12 cellular contexts compared by ENCODE assay signal in genomic region chr3:9800529-9800928, GRCh38. TPM values are rescaled to one million over a fixed set of nuclear protein-coding genes. Genes with fewer than 3 reads are reported as not detected.
DNase-seq lines count a peak whose midpoint lies in the region; ATAC-seq, FAIRE-seq and TF ChIP-seq lines count a peak whose summit lies in the region.
"Had no signal": no experiment of that assay in that cellular context is flagged by ENCODE, and none has a peak within 500 bp of the region (broad histone marks: within the 10 kb centered on the region; RNA-seq: fewer than 3 reads in every experiment).

No MANE protein-coding gene starts in this region.

- in situ Hi-C loops in GM12878 (cut with MboI) = no loop called here

- ATAC-seq in DND-41 (ENCODE audit: insufficient read depth, low read depth) = peak; percentile 48; the same call in 1 of the 3 replicates
- peak; percentile 58 for ATAC-seq in GM12878
- ATAC-seq: body of pancreas, right cardiac atrium had no signal

- TF ChIP-seq RAD21 in GM12878 (IDR thresholded peaks at IDR 0.05; ENCODE audit: insufficient read depth, low read depth, low read length) = no peak

- H3K27ac Mint-ChIP-seq in HFFc6 = no peak overlapping the region
- no peak overlapping the region for H3K27ac Mint-ChIP-seq in mesothelial cell of epicardium

- H2AFZ ChIP-seq in DND-41 (ENCODE audit: low read depth, low read length) = no peak overlapping the region
- H2AFZ ChIP-seq in GM12878 (ENCODE audit: control insufficient read depth, low read depth, low read length) = no peak overlapping the region

- no peak for DNase-seq in DND-41
- no peak for DNase-seq in HFFc6
- no peak for DNase-seq in GM12878 (ENCODE audit: low read depth, low spot score)
- DNase-seq in mesothelial cell of epicardium (ENCODE audit: low spot score in 2 of 2, unreplicated experiment in 2 of 2) = no peak
- no peak for DNase-seq in HT-29 (ENCODE audit: low spot score)
- DNase-seq in colonic mucosa = no peak
- DNase-seq in effector CD4-positive, alpha-beta T cell = no peak
- DNase-seq in stimulated activated CD4-positive, alpha-beta T cell treated with anti-CD3 and anti-CD28 coated beads, Interleukin-15, amount 100 ng/mL, for 24 hours = no peak
- DNase-seq: body of pancreas, NCI-H446 treated with DMSO at 0.1 percent for 48 hours, right cardiac atrium had no signal

- H3K36me3 Mint-ChIP-seq in HFFc6 (ENCODE audit: low read depth) (peaks cover 23% of the 10 kb centered on the region), mesothelial cell of epicardium (peaks cover 34% of the 10 kb centered on the region)

- SMC1A ChIA-PET in GM12878 (lab: Charles Lee; ENCODE audit: uncharacterized antibody, unreplicated experiment) = no interaction called here

- no peak for TF ChIP-seq POLR2A in GM12878 (IDR thresholded peaks at IDR 0.05; ENCODE audit: low read depth, low read length)

- no peak for FAIRE-seq in GM12878 (lab: Jason Lieb, UNC)
- FAIRE-seq: TTC549 had no signal

- H3K4me1 ChIP-seq in DND-41 (ENCODE audit: insufficient read depth, low read length) (0 out of 2 replicates have a peak, but pooled peaks cover 2% of the 10 kb centered on the region), GM12878 (ENCODE audit: control insufficient read depth, insufficient read depth, low read length) (no peaks in the 10 kb centered on the region), colonic mucosa (peaks cover 4% of the 10 kb centered on the region)
- H3K4me1 ChIP-seq: body of pancreas had no signal

- WGBS in GM12878 (ENCODE audit: insufficient coverage, insufficient replicate concordance, low lambda C conversion rate, missing lambda C conversion rate) = 89% methylated on average over 5 of the region's 5 CpGs

- CTCF ChIA-PET in GM12878 (lab: Yijun Ruan, JAX) = interaction anchor here (0.7 kb wide), 1 partner anchor 396 kb away, joined by 3 read pairs; no protein-coding TSS in a partner anchor

- POLR2A ChIA-PET in GM12878 (lab: Charles Lee) = interaction anchor here (0.7 kb wide), 1 partner anchor 322 kb away, joined by 3 read pairs; no protein-coding TSS in a partner anchor

- H3K4me1 Mint-ChIP-seq in HFFc6 (ENCODE audit: low read depth) = peaks cover 16% of the 10 kb centered on the region
- H3K4me1 Mint-ChIP-seq in mesothelial cell of epicardium = no peaks in the 10 kb centered on the region

- intact Hi-C loops in GM12878 (cut with micrococcal nuclease; ENCODE audit: unreplicated experiment) (no loop called here), colonic mucosa (cut with DNase I) (no loop called here)

- H3K9me3 ChIP-seq in DND-41 (ENCODE audit: insufficient read depth, low read length, severe bottlenecking) (no peaks in the 10 kb centered on the region), GM12878 (replicated peaks; ENCODE audit: control insufficient read depth, insufficient read depth, low read length) (no peaks in the 10 kb centered on the region), colonic mucosa (no peaks in the 10 kb centered on the region)
- H3K9me3 ChIP-seq: body of pancreas had no signal

- H3K9ac ChIP-seq in DND-41 (ENCODE audit: low read depth, low read length) (no peak overlapping the region), GM12878 (ENCODE audit: control insufficient read depth, insufficient read depth, low read length) (no peak overlapping the region), colonic mucosa (ENCODE audit: low read depth in 2 of 2, low read length in 2 of 2) (no peak overlapping the region)

- H3K27ac ChIP-seq in DND-41 (ENCODE audit: low read length) (no peak overlapping the region), GM12878 (ENCODE audit: control insufficient read depth, insufficient read depth) (no peak overlapping the region), colonic mucosa (no peak overlapping the region)
- H3K27ac ChIP-seq: body of pancreas had no signal

- peaks cover 81% of the 10 kb centered on the region for H3K36me3 ChIP-seq in DND-41 (ENCODE audit: insufficient read depth, low read length)
- H3K36me3 ChIP-seq in GM12878 (ENCODE audit: control insufficient read depth in 2 of 2, insufficient read depth in 2 of 2, low read length in 1 of 2) = peaks cover 40 to 59% of the 10 kb centered on the region in 2 experiments
- H3K36me3 ChIP-seq in colonic mucosa = peaks cover 52% of the 10 kb centered on the region

- H3K4me3 Mint-ChIP-seq in HFFc6 = no peak overlapping the region
- H3K4me3 Mint-ChIP-seq in mesothelial cell of epicardium = no peak overlapping the region

- RAD21 ChIA-PET in GM12878 (lab: Charles Lee; ENCODE audit: unreplicated experiment) = no interaction called here

- H3K27me3 Mint-ChIP-seq in HFFc6 (ENCODE audit: insufficient read depth) (peaks cover 4% of the 10 kb centered on the region; the same call in 1 of the 2 replicates), mesothelial cell of epicardium (ENCODE audit: low read depth) (no peaks in the 10 kb centered on the region)

- peaks cover 22% of the 10 kb centered on the region for H4K20me1 ChIP-seq in DND-41 (ENCODE audit: insufficient read depth, low read length)
- H4K20me1 ChIP-seq in GM12878 (ENCODE audit: control insufficient read depth, insufficient read depth) = peaks cover 6% of the 10 kb centered on the region

- H3K9me3 Mint-ChIP-seq in HFFc6 = no peaks in the 10 kb centered on the region
- no peaks in the 10 kb centered on the region for H3K9me3 Mint-ChIP-seq in mesothelial cell of epicardium

- peaks cover 24% of the 10 kb centered on the region for H3K79me2 ChIP-seq in DND-41 (ENCODE audit: insufficient read depth, low read length)
- H3K79me2 ChIP-seq in GM12878 (ENCODE audit: control insufficient read depth, insufficient read depth, low read length) = peaks cover 21% of the 10 kb centered on the region

- no peak for TF ChIP-seq EP300 in GM12878 (IDR thresholded peaks at IDR 0.05; ENCODE audit: borderline replicate concordance in 1 of 2, control insufficient read depth in 1 of 2, low read depth in 2 of 2, low read length in 2 of 2)

- no peak overlapping the region for H3K4me2 ChIP-seq in DND-41 (ENCODE audit: insufficient read depth, low read length)
- H3K4me2 ChIP-seq in GM12878 (ENCODE audit: control insufficient read depth, insufficient read depth) = no peak overlapping the region

- H3K27me3 ChIP-seq in DND-41 (ENCODE audit: insufficient read depth, low read length, poor library complexity) = no peaks in the 10 kb centered on the region
- no peaks in the 10 kb centered on the region for H3K27me3 ChIP-seq in GM12878 (replicated peaks in 1 of 2; ENCODE audit: control insufficient read depth in 2 of 2, insufficient read depth in 2 of 2, low read length in 1 of 2)
- no peaks in the 10 kb centered on the region for H3K27me3 ChIP-seq in colonic mucosa
- H3K27me3 ChIP-seq: body of pancreas had no signal

- H3K4me3 ChIP-seq in DND-41 (ENCODE audit: low read depth in 1 of 2, low read length in 2 of 2) (no peak overlapping the region), GM12878 (no peak overlapping the region), colonic mucosa (no peak overlapping the region)
- H3K4me3 ChIP-seq: body of pancreas had no signal

- no TSS peak for BruUV-seq in GM12878 (replicated peaks; lab: Mats Ljungman, UMichigan)

- TF ChIP-seq CTCF in DND-41 (IDR thresholded peaks at IDR 0.05; ENCODE audit: borderline replicate concordance, extremely low read depth, low read length, poor library complexity, severe bottlenecking) (peak; percentile 46), HFFc6 (IDR thresholded peaks at IDR 0.05) (peak; percentile 67), GM12878 (IDR thresholded peaks at IDR 0.05 in 2 of 3, conservative IDR thresholded peaks at IDR 0.05 in 1 of 3; ENCODE audit: control insufficient read depth in 2 of 3, extremely low read depth in 1 of 3, insufficient read depth in 1 of 3, low read depth in 3 of 3, low read length in 3 of 3) (peak in 2 of 3 experiments; percentile 16 to 21; a peak in 2 of 6 replicates), mesothelial cell of epicardium (IDR thresholded peaks at IDR 0.05; ENCODE audit: unreplicated experiment) (peak; percentile 39), colonic mucosa (IDR thresholded peaks at IDR 0.05) (no peak)

RNA-seq across cellular contexts. Expression of gene ARPC4, which starts 7.6 kb away (rescaled TPM):
- 100 to 1,000 TPM; 252 to 303 (median 266) TPM for total RNA-seq in HFFc6 (2021; fragmentation: NEBNext Ultra II Directional; extraction: Animal tissue kit (Norgen Biotek cat#: 25700))
- 176 and 182 TPM in 2 replicates for total RNA-seq in GM12878 (2013; cell fraction: nucleolus; rRNA removed)
- total RNA-seq in GM12878 (2014; rRNA removed) (329 and 354 TPM in 2 replicates), GM12878 (2014; rRNA removed; fragmentation: Illumina TruSeq; extraction: Trizol) (243 and 257 TPM in 2 replicates), GM12878 (2021) (274 and 277 TPM in 2 replicates), mesothelial cell of epicardium (128 to 138 TPM (median 131 TPM) in 3 replicates), colonic mucosa (100 to 1,000 TPM; 221 to 228 TPM)
- 159 TPM for polyA plus RNA-seq in GM12878 (2011; ENCODE audit: low read depth)
- polyA plus RNA-seq in GM12878 (2011; rRNA removed) (177 and 192 TPM in 2 replicates), GM12878 (2014; fragmentation: Illumina TruSeq; extraction: Trizol) (260 and 266 TPM in 2 replicates), GM12878 (2014; fragmentation: Nextera tagmentation; extraction: Ambion mirVana) (10 to 100 TPM; 42.0 to 55.9 TPM), GM12878 (2014; rRNA removed) (293 and 302 TPM in 2 replicates), GM12878 (2016; fragmentation: Nextera tagmentation; extraction: Ambion mirVana) (100 to 1,000 TPM; 313 to 326 TPM)
- polyA plus RNA-seq in GM12878 (2011; cell fraction: cytosol; rRNA removed) = 168 and 237 TPM in 2 replicates
- polyA plus RNA-seq in GM12878 (2011; cell fraction: nucleus; rRNA removed) = 109 and 131 TPM in 2 replicates
- polyA plus RNA-seq in GM12878 (2012) = 206 and 224 TPM in 2 replicates
- 174 and 234 TPM in 2 replicates for polyA minus RNA-seq in GM12878 (2011; rRNA and poly(A)+ RNA removed)
- 133 and 141 TPM in 2 replicates for polyA minus RNA-seq in GM12878 (2011; cell fraction: cytosol; rRNA and poly(A)+ RNA removed)
- 58.4 and 99.3 TPM in 2 replicates for polyA minus RNA-seq in GM12878 (2011; cell fraction: nucleus; rRNA and poly(A)+ RNA removed)
- 155 and 192 TPM in 2 replicates for total RNA-seq in HT-29 (2014; rRNA removed; shearing (Covaris generic))

RNA-seq across cellular contexts. Expression of gene TADA3, which starts 8.3 kb away (rescaled TPM):
- 10 to 100 TPM; 69.2 to 84.9 (median 77.0) TPM for total RNA-seq in HFFc6 (2021; fragmentation: NEBNext Ultra II Directional; extraction: Animal tissue kit (Norgen Biotek cat#: 25700))
- total RNA-seq in GM12878 (2013; cell fraction: nucleolus; rRNA removed) = 15.3 and 16.4 TPM in 2 replicates
- total RNA-seq in GM12878 (2014; rRNA removed) (61.6 and 71.2 TPM in 2 replicates), GM12878 (2014; rRNA removed; fragmentation: Illumina TruSeq; extraction: Trizol) (38.2 and 41.2 TPM in 2 replicates), GM12878 (2021) (50.5 and 52.2 TPM in 2 replicates), mesothelial cell of epicardium (67.2 to 71.0 TPM (median 69.8 TPM) in 3 replicates), colonic mucosa (10 to 100 TPM; 60.1 to 66.4 TPM)
- 16.9 TPM for polyA plus RNA-seq in GM12878 (2011; ENCODE audit: low read depth)
- polyA plus RNA-seq in GM12878 (2011; rRNA removed) (19.6 and 33.6 TPM in 2 replicates), GM12878 (2014; fragmentation: Illumina TruSeq; extraction: Trizol) (26.0 and 49.8 TPM in 2 replicates), GM12878 (2014; fragmentation: Nextera tagmentation; extraction: Ambion mirVana) (1 to 10 TPM; 2.6 to 9.0 TPM), GM12878 (2014; rRNA removed) (55.7 and 63.4 TPM in 2 replicates), GM12878 (2016; fragmentation: Nextera tagmentation; extraction: Ambion mirVana) (10 to 100 TPM; 64.7 to 71.0 TPM)
- 50.5 and 55.8 TPM in 2 replicates for polyA plus RNA-seq in GM12878 (2011; cell fraction: cytosol; rRNA removed)
- polyA plus RNA-seq in GM12878 (2011; cell fraction: nucleus; rRNA removed) = 33.5 and 35.2 TPM in 2 replicates
- 31.8 and 35.6 TPM in 2 replicates for polyA plus RNA-seq in GM12878 (2012)
- polyA minus RNA-seq in GM12878 (2011; rRNA and poly(A)+ RNA removed) = 17.2 and 38.1 TPM in 2 replicates
- polyA minus RNA-seq in GM12878 (2011; cell fraction: cytosol; rRNA and poly(A)+ RNA removed) = 17.3 and 17.9 TPM in 2 replicates
- polyA minus RNA-seq in GM12878 (2011; cell fraction: nucleus; rRNA and poly(A)+ RNA removed) = 10.2 and 15.5 TPM in 2 replicates
- 65.0 and 68.7 TPM in 2 replicates for total RNA-seq in HT-29 (2014; rRNA removed; shearing (Covaris generic))

RNA-seq across cellular contexts. Expression of gene TTLL3, which starts 9.5 kb away (rescaled TPM):
- total RNA-seq in HFFc6 (2021; fragmentation: NEBNext Ultra II Directional; extraction: Animal tissue kit (Norgen Biotek cat#: 25700)) = 10 to 100 TPM; 14.1 to 20.5 (median 16.0) TPM
- total RNA-seq in GM12878 (2013; cell fraction: nucleolus; rRNA removed) = 275 and 305 TPM in 2 replicates
- 19.9 and 22.3 TPM in 2 replicates for total RNA-seq in GM12878 (2014; rRNA removed)
- total RNA-seq in GM12878 (2014; rRNA removed; fragmentation: Illumina TruSeq; extraction: Trizol) = 14.5 and 15.6 TPM in 2 replicates
- 30.4 and 36.1 TPM in 2 replicates for total RNA-seq in GM12878 (2021)
- polyA plus RNA-seq in GM12878 (2011; ENCODE audit: low read depth) = 39.0 TPM
- 33.8 and 45.3 TPM in 2 replicates for polyA plus RNA-seq in GM12878 (2011; rRNA removed)
- 54.6 and 61.0 TPM in 2 replicates for polyA plus RNA-seq in GM12878 (2011; cell fraction: cytosol; rRNA removed)
- 363 and 399 TPM in 2 replicates for polyA plus RNA-seq in GM12878 (2011; cell fraction: nucleus; rRNA removed)
- 50.9 and 55.6 TPM in 2 replicates for polyA plus RNA-seq in GM12878 (2012)
- 30.1 and 30.7 TPM in 2 replicates for polyA plus RNA-seq in GM12878 (2014; fragmentation: Illumina TruSeq; extraction: Trizol)
- 1 to 10 TPM; 4.2 to 6.8 TPM for polyA plus RNA-seq in GM12878 (2014; fragmentation: Nextera tagmentation; extraction: Ambion mirVana)
- 49.3 and 51.3 TPM in 2 replicates for polyA plus RNA-seq in GM12878 (2014; rRNA removed)
- polyA plus RNA-seq in GM12878 (2016; fragmentation: Nextera tagmentation; extraction: Ambion mirVana) = 10 to 100 TPM; 10.4 to 13.2 TPM
- polyA minus RNA-seq in GM12878 (2011; rRNA and poly(A)+ RNA removed) = 51.2 and 66.0 TPM in 2 replicates
- polyA minus RNA-seq in GM12878 (2011; cell fraction: cytosol; rRNA and poly(A)+ RNA removed) = 11.6 and 16.2 TPM in 2 replicates
- 52.8 and 85.3 TPM in 2 replicates for polyA minus RNA-seq in GM12878 (2011; cell fraction: nucleus; rRNA and poly(A)+ RNA removed)
- 115 to 119 TPM (median 116 TPM) in 3 replicates for total RNA-seq in mesothelial cell of epicardium
- total RNA-seq in HT-29 (2014; rRNA removed; shearing (Covaris generic)) = 3.4 and 5.3 TPM in 2 replicates
- 10 to 100 TPM; 25.0 to 28.7 TPM for total RNA-seq in colonic mucosa

RNA-seq across cellular contexts. Expression of gene CAMK1, which starts 30.8 kb away (rescaled TPM):
- 10 to 100 TPM; 22.1 to 33.0 (median 28.8) TPM for total RNA-seq in HFFc6 (2021; fragmentation: NEBNext Ultra II Directional; extraction: Animal tissue kit (Norgen Biotek cat#: 25700))
- not detected in 2 replicates for total RNA-seq in GM12878 (2013; cell fraction: nucleolus; rRNA removed)
- 0.44 and 0.73 TPM in 2 replicates for total RNA-seq in GM12878 (2014; rRNA removed)
- total RNA-seq in GM12878 (2014; rRNA removed; fragmentation: Illumina TruSeq; extraction: Trizol) = 0.31 and 0.32 TPM in 2 replicates
- total RNA-seq in GM12878 (2021) = 0.61 and 0.64 TPM in 2 replicates
- polyA plus RNA-seq in GM12878 (2011; ENCODE audit: low read depth) = 0.79 TPM
- polyA plus RNA-seq in GM12878 (2011; rRNA removed) = 0.16 and 0.24 TPM in 2 replicates
- 0.48 and 0.67 TPM in 2 replicates for polyA plus RNA-seq in GM12878 (2011; cell fraction: cytosol; rRNA removed)
- polyA plus RNA-seq in GM12878 (2011; cell fraction: nucleus; rRNA removed) = 0.43 and 0.47 TPM in 2 replicates
- 1.0 and 1.6 TPM in 2 replicates for polyA plus RNA-seq in GM12878 (2012)
- 0.28 TPM in 1 of 2 replicates, not detected in the other for polyA plus RNA-seq in GM12878 (2014; fragmentation: Illumina TruSeq; extraction: Trizol)
- not detected for polyA plus RNA-seq in GM12878 (2014; fragmentation: Nextera tagmentation; extraction: Ambion mirVana)
- polyA plus RNA-seq in GM12878 (2014; rRNA removed) = 0.18 and 0.37 TPM in 2 replicates
- 1 to 10 TPM; 1.5 to 2.1 TPM for polyA plus RNA-seq in GM12878 (2016; fragmentation: Nextera tagmentation; extraction: Ambion mirVana)
- polyA minus RNA-seq in GM12878 (2011; rRNA and poly(A)+ RNA removed) = 0.37 and 0.67 TPM in 2 replicates
- not detected in 2 replicates for polyA minus RNA-seq in GM12878 (2011; cell fraction: cytosol; rRNA and poly(A)+ RNA removed)
- polyA minus RNA-seq in GM12878 (2011; cell fraction: nucleus; rRNA and poly(A)+ RNA removed) = 0.12 TPM in 1 of 2 replicates, not detected in the other
- 9.7 to 11.3 TPM (median 10.8 TPM) in 3 replicates for total RNA-seq in mesothelial cell of epicardium
- total RNA-seq in HT-29 (2014; rRNA removed; shearing (Covaris generic)) = 0.81 and 3.2 TPM in 2 replicates
- 10 to 100 TPM in 1 of 2 donors, 1 to 10 TPM in 1; 7.8 to 16.5 TPM for total RNA-seq in colonic mucosa

RNA-seq across cellular contexts. Expression of gene RPUSD3, which starts 43.3 kb away (rescaled TPM):
- 10 to 100 TPM; 35.4 to 42.3 (median 38.2) TPM for total RNA-seq in HFFc6 (2021; fragmentation: NEBNext Ultra II Directional; extraction: Animal tissue kit (Norgen Biotek cat#: 25700))
- total RNA-seq in GM12878 (2013; cell fraction: nucleolus; rRNA removed) = 43.7 and 48.1 TPM in 2 replicates
- 38.7 and 44.8 TPM in 2 replicates for total RNA-seq in GM12878 (2014; rRNA removed)
- 26.9 and 28.9 TPM in 2 replicates for total RNA-seq in GM12878 (2014; rRNA removed; fragmentation: Illumina TruSeq; extraction: Trizol)
- 41.3 and 44.9 TPM in 2 replicates for total RNA-seq in GM12878 (2021)
- polyA plus RNA-seq in GM12878 (2011; ENCODE audit: low read depth) = 17.4 TPM
- polyA plus RNA-seq in GM12878 (2011; rRNA removed) = 17.6 and 48.0 TPM in 2 replicates
- 44.7 and 49.4 TPM in 2 replicates for polyA plus RNA-seq in GM12878 (2011; cell fraction: cytosol; rRNA removed)
- 51.8 and 64.3 TPM in 2 replicates for polyA plus RNA-seq in GM12878 (2011; cell fraction: nucleus; rRNA removed)
- 25.4 and 31.3 TPM in 2 replicates for polyA plus RNA-seq in GM12878 (2012)
- polyA plus RNA-seq in GM12878 (2014; fragmentation: Illumina TruSeq; extraction: Trizol) = 23.2 and 33.8 TPM in 2 replicates
- 10 to 100 TPM in 1 of 2 experiments, 1 to 10 TPM in 1; 6.4 to 13.6 TPM for polyA plus RNA-seq in GM12878 (2014; fragmentation: Nextera tagmentation; extraction: Ambion mirVana)
- 38.8 and 43.2 TPM in 2 replicates for polyA plus RNA-seq in GM12878 (2014; rRNA removed)
- 10 to 100 TPM; 68.9 to 72.9 TPM for polyA plus RNA-seq in GM12878 (2016; fragmentation: Nextera tagmentation; extraction: Ambion mirVana)
- 32.4 and 38.2 TPM in 2 replicates for polyA minus RNA-seq in GM12878 (2011; rRNA and poly(A)+ RNA removed)
- polyA minus RNA-seq in GM12878 (2011; cell fraction: cytosol; rRNA and poly(A)+ RNA removed) = 7.4 and 19.8 TPM in 2 replicates
- polyA minus RNA-seq in GM12878 (2011; cell fraction: nucleus; rRNA and poly(A)+ RNA removed) = 12.5 and 24.1 TPM in 2 replicates
- total RNA-seq in mesothelial cell of epicardium = 40.9 to 48.4 TPM (median 47.2 TPM) in 3 replicates
- 21.3 and 25.8 TPM in 2 replicates for total RNA-seq in HT-29 (2014; rRNA removed; shearing (Covaris generic))
- total RNA-seq in colonic mucosa = 10 to 100 TPM; 24.8 to 42.9 TPM
